In the genomic region with DNA sequence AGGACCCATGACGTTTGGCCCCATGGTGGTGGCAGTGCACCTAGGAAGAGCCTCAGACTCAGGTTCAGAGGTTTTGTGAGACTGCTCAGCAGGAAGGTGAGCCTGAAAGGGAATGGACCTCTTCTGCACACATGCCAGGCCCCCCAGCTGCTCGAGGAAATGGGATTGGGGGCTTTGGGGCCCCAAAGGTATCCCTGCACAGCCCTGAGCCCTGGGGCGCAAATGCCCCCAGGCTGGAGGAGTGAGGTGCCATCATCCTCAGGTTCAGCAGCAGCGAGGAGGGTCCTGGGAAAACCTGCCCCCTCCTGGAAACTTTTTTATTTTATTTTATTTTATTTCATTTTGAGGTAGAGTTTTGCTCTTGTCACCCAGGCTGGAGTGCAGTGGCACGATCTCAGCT, we compare ENCODE assay signal across 23 cellular contexts.
"Had no signal": no experiment of that assay in that cellular context is flagged by ENCODE, and none has a peak within 500 bp of the region (broad histone marks: within the 10 kb centered on the region; RNA-seq: fewer than 3 reads in every experiment).

No MANE protein-coding gene starts in this region.

- DNase-seq: activated B cell treated with CpG ODN at 0.5 μM for 24 hours; activated CD4-positive, alpha-beta T cell treated with anti-CD3 and anti-CD28 coated beads for 48 hours; activated CD8-positive, alpha-beta T cell treated with anti-CD3 and anti-CD28 coated beads for 36 hours; activated T-cell treated with anti-CD3 and anti-CD28 coated beads, Interleukin-2, amount 50 U/mL, for 1 hour; brain microvascular endothelial cell; central memory CD4-positive, alpha-beta T cell; effector memory CD8-positive, alpha-beta T cell; gastrocnemius medialis; hippocampal formation; occipital lobe; sigmoid colon; stimulated activated CD4-positive, alpha-beta T cell treated with anti-CD3 and anti-CD28 coated beads, Interleukin-2, amount 100 ng/mL, for 48 hours; stimulated activated naive CD4-positive, alpha-beta T cell; T-helper 9 cell; upper lobe of left lung had no signal

- H3K4me2 ChIP-seq: smooth muscle cell had no signal

- H3K36me3 ChIP-seq: ascending aorta, brain microvascular endothelial cell, esophagus muscularis mucosa, gastrocnemius medialis, sigmoid colon, upper lobe of left lung had no signal

- H3K4me3 ChIP-seq: ascending aorta, dorsolateral prefrontal cortex, esophagus muscularis mucosa, gastrocnemius medialis, sigmoid colon, smooth muscle cell, upper lobe of left lung had no signal

- H3K27ac ChIP-seq: ascending aorta, brain microvascular endothelial cell, dorsolateral prefrontal cortex, esophagus muscularis mucosa, gastrocnemius medialis, sigmoid colon, upper lobe of left lung had no signal

- H3K9me3 ChIP-seq: ascending aorta, esophagus muscularis mucosa, gastrocnemius medialis, sigmoid colon, upper lobe of left lung had no signal

- H3K4me1 ChIP-seq: ascending aorta, gastrocnemius medialis had no signal

- H3K4me3 Mint-ChIP-seq: activated B cell treated with CpG ODN at 0.5 μM for 24 hours; activated CD8-positive, alpha-beta T cell treated with anti-CD3 and anti-CD28 coated beads for 36 hours; activated T-helper 17 cell treated with anti-CD3 and anti-CD28 coated beads, Interleukin-2, amount 50 U/mL, for 72 hours; effector memory CD8-positive, alpha-beta T cell; memory B cell; nephron had no signal

- H3K27me3 ChIP-seq: ascending aorta, brain microvascular endothelial cell, sigmoid colon, upper lobe of left lung had no signal

- H3K4me1 Mint-ChIP-seq: activated B cell treated with CpG ODN at 0.5 μM for 24 hours; activated T-helper 17 cell treated with anti-CD3 and anti-CD28 coated beads, Interleukin-2, amount 50 U/mL, for 72 hours; memory B cell had no signal

- H3K9me3 Mint-ChIP-seq: activated B cell treated with CpG ODN at 0.5 μM for 24 hours; activated CD8-positive, alpha-beta T cell treated with anti-CD3 and anti-CD28 coated beads for 36 hours; activated naive CD4-positive, alpha-beta T cell treated with anti-CD3 and anti-CD28 coated beads, Interleukin-2, amount 50 U/mL, for 72 hours; activated T-helper 17 cell treated with anti-CD3 and anti-CD28 coated beads, Interleukin-2, amount 50 U/mL, for 72 hours; effector memory CD8-positive, alpha-beta T cell; nephron had no signal

- H3K36me3 Mint-ChIP-seq: activated naive CD4-positive, alpha-beta T cell treated with anti-CD3 and anti-CD28 coated beads, Interleukin-2, amount 50 U/mL, for 72 hours; memory B cell had no signal

- ATAC-seq: activated CD8-positive, alpha-beta T cell treated with anti-CD3 and anti-CD28 coated beads for 36 hours; activated naive CD4-positive, alpha-beta T cell treated with anti-CD3 and anti-CD28 coated beads, Interleukin-2, amount 50 U/mL, for 72 hours; activated T-helper 17 cell treated with anti-CD3 and anti-CD28 coated beads, Interleukin-2, amount 50 U/mL, for 72 hours; effector memory CD8-positive, alpha-beta T cell; gastrocnemius medialis had no signal
